In genomic region chr7:25179771-25180591, GRCh38 we compare ENCODE assay signal across 8 cellular contexts. TPM values are rescaled to one million over a fixed set of nuclear protein-coding genes. Genes with fewer than 3 reads are reported as not detected.
DNase-seq lines count a peak whose midpoint lies in the region; ATAC-seq and TF ChIP-seq lines count a peak whose summit lies in the region.

No MANE protein-coding gene starts in this region.

- TF ChIP-seq POLR2A in GM19099 (IDR thresholded peaks at IDR 0.05; ENCODE audit: extremely low read depth, insufficient read length, low read depth) = peak; percentile 93

- DNase-seq in BE2C (peak; percentile 96), NCI-H345 treated with DMSO at 0.1 percent for 48 hours (lab: John Stamatoyannopoulos, UW; ENCODE audit: unreplicated experiment) (peak; percentile 72), cerebellar cortex (ENCODE audit: low spot score) (peak; percentile 85), kidney glomerular epithelial cell (lab: John Stamatoyannopoulos, UW) (peak; percentile 74)
- DNase-seq in stimulated activated CD4-positive, alpha-beta T cell treated with anti-CD3 and anti-CD28 coated beads, Interleukin-15, amount 100 ng/mL, for 48 hours (ENCODE audit: low read depth in 2 of 2) = peak; percentile 89 to 94

- H3K9me3 ChIP-seq in BE2C = no peaks in the 10 kb centered on the region

- peaks cover 11% of the 10 kb centered on the region for H3K27me3 ChIP-seq in BE2C

- H3K4me1 ChIP-seq in BE2C = no peaks in the 10 kb centered on the region; the same call in none of the 2 replicates

- H3K4me3 ChIP-seq in BE2C (ENCODE audit: low read depth, low read length) = peak overlapping the region; percentile 66

- TF ChIP-seq CTCF in BE2C (IDR thresholded peaks at IDR 0.05; ENCODE audit: low read depth, low read length) = peak; percentile 59

- no peaks in the 10 kb centered on the region for H3K36me3 ChIP-seq in BE2C

- peak; percentile 97 for ATAC-seq in HG03354 (IDR thresholded peaks at IDR 0.05; ENCODE audit: poor library complexity, severe bottlenecking, unreplicated experiment)
- peak; percentile 90 to 94 for ATAC-seq in activated CD4-positive, CD25-positive, alpha-beta regulatory T cell treated with anti-CD3 and anti-CD28 coated beads, Interleukin-2, amount 50 U/mL, for 24 hours

RNA-seq across cellular contexts. Expression of gene NPVF, which starts 48.3 kb away (rescaled TPM):
- not detected for polyA plus RNA-seq in BE2C (2012; ENCODE audit: insufficient read depth, insufficient read length, low read depth)

RNA-seq across cellular contexts. Expression of gene CYCS, which starts 54.9 kb away (rescaled TPM):
- polyA plus RNA-seq in BE2C (2012; ENCODE audit: insufficient read depth, insufficient read length, low read depth) = 503 TPM

Comparison
In these comparisons a context has a peak if more than half of its experiments do, and no peak if none do; other contexts are left out.
1. Peak in every context shown above with its lines: DNase-seq, ATAC-seq and H3K4me3 ChIP-seq.